3 cellular contexts compared by ENCODE assay signal in the genomic region with DNA sequence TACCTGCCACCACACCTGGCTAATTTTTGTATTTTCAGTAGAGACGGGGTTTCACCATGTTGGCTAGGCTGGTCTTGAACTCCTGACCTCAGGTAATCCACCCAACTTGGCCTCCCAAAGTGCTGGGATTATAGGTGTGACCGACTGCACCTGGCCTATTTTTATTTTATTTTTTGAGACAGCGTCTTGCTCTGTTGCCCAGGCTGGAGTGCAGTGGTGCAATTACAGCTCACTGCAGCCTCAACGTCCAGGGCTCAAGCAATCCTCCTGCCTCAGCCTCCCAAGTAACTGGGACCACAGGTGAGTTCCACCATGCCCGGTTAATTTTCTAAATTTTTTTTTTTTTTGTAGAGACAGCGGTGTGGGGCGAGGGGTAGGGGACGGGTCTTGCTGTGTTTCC. TPM values are rescaled to one million over a fixed set of nuclear protein-coding genes. Genes with fewer than 3 reads are reported as not detected.
"Had no signal": no experiment of that assay in that cellular context is flagged by ENCODE, and none has a peak within 500 bp of the region (broad histone marks: within the 10 kb centered on the region; RNA-seq: fewer than 3 reads in every experiment).

No MANE protein-coding gene starts in this region.

RNA-seq across cellular contexts. Expression of gene ACP7, which starts 32.9 kb away (rescaled TPM):
- total RNA-seq: GM23248, H4, HFFc6 had no signal
